ENCODE assay signal across 1 cellular context in genomic region chr3:32177702-32178198, GRCh38.
TF ChIP-seq lines count a peak whose summit lies in the region.

No MANE protein-coding gene starts in this region.

TF ChIP-seq in K562, 482 proteins besides CTCF, POLR2A, EP300 and RAD21 (continued from another document and continues in another):
- TF ChIP-seq HMG20B (CRISPR knock-in tag; IDR thresholded peaks at IDR 0.05) (no peak), HNRNPUL1 (IDR thresholded peaks at IDR 0.05; ENCODE audit: low read length) (no peak), CBX5 (IDR thresholded peaks at IDR 0.05; ENCODE audit: borderline replicate concordance, low read depth) (no peak), ZNF639 (CRISPR knock-in tag; conservative IDR thresholded peaks at IDR 0.05 in 1 of 2, IDR thresholded peaks at IDR 0.05 in 1 of 2) (no peak), CGGBP1 (CRISPR knock-in tag; IDR thresholded peaks at IDR 0.05) (no peak), UBTF (IDR thresholded peaks at IDR 0.05; ENCODE audit: borderline replicate concordance in 1 of 2, low read depth in 2 of 2, low read length in 2 of 2) (no peak), ZNF764 (CRISPR knock-in tag; IDR thresholded peaks at IDR 0.05; ENCODE audit: low read depth) (no peak), ZNF507 (tag; conservative IDR thresholded peaks at IDR 0.05) (no peak), HOMEZ (CRISPR knock-in tag; IDR thresholded peaks at IDR 0.05) (no peak), SIN3B (IDR thresholded peaks at IDR 0.05; ENCODE audit: low read depth) (no peak), SRF (CRISPR knock-in tag; IDR thresholded peaks at IDR 0.05) (no peak), ZNF239 (CRISPR knock-in tag; IDR thresholded peaks at IDR 0.05) (no peak), POLR3A (IDR thresholded peaks at IDR 0.05; ENCODE audit: borderline replicate concordance, extremely low read depth, insufficient read depth, insufficient read length) (no peak), FOS (IDR thresholded peaks at IDR 0.05; ENCODE audit: extremely low read depth, insufficient read length) (no peak), CEBPG (CRISPR knock-in tag; IDR thresholded peaks at IDR 0.05) (no peak), CEBPG (tag; conservative IDR thresholded peaks at IDR 0.05 in 1 of 2, IDR thresholded peaks at IDR 0.05 in 1 of 2) (no peak), ARHGAP35 (IDR thresholded peaks at IDR 0.05; ENCODE audit: partially characterized antibody) (no peak), E2F5 (CRISPR knock-in tag; IDR thresholded peaks at IDR 0.05) (no peak), ZNF589 (CRISPR knock-in tag; IDR thresholded peaks at IDR 0.05; ENCODE audit: low read depth) (0 out of 2 replicates have a peak, but pooled peaks have one; percentile 25), ESRRB (CRISPR knock-in tag; IDR thresholded peaks at IDR 0.05; ENCODE audit: borderline replicate concordance) (no peak), ZNF785 (CRISPR knock-in tag; IDR thresholded peaks at IDR 0.05) (no peak), MAFF (IDR thresholded peaks at IDR 0.05; ENCODE audit: low read length) (peak; percentile 31; the same call in 1 of the 2 replicates), PHF21A (IDR thresholded peaks at IDR 0.05; ENCODE audit: borderline replicate concordance, low read depth) (0 out of 2 replicates have a peak, but pooled peaks have one; percentile 35), ZBTB7A (IDR thresholded peaks at IDR 0.05; ENCODE audit: borderline replicate concordance, control insufficient read depth, low read depth, low read length) (no peak), HIVEP1 (CRISPR knock-in tag; IDR thresholded peaks at IDR 0.05) (no peak), MITF (IDR thresholded peaks at IDR 0.05) (peak; percentile 77), ZNF696 (CRISPR knock-in tag; conservative IDR thresholded peaks at IDR 0.05) (no peak), MYC (IDR thresholded peaks at IDR 0.05; ENCODE audit: low read depth, low read length) (no peak; the same call in 1 of the 2 replicates), MYC (CRISPR knock-in tag; IDR thresholded peaks at IDR 0.05; ENCODE audit: borderline replicate concordance, low read depth) (no peak), RAD51 (IDR thresholded peaks at IDR 0.05; ENCODE audit: borderline replicate concordance, low read depth) (no peak), CTBP1 (IDR thresholded peaks at IDR 0.05; ENCODE audit: borderline replicate concordance) (peak; percentile 22; the same call in 1 of the 2 replicates), NFATC3 (IDR thresholded peaks at IDR 0.05) (no peak), ZNF699 (CRISPR knock-in tag; IDR thresholded peaks at IDR 0.05; ENCODE audit: insufficient replicate concordance) (no peak), PHF20 (IDR thresholded peaks at IDR 0.05; ENCODE audit: partially characterized antibody) (no peak), HDAC3 (IDR thresholded peaks at IDR 0.05; ENCODE audit: borderline replicate concordance, partially characterized antibody) (no peak)
- TF ChIP-seq, protein P1, sequence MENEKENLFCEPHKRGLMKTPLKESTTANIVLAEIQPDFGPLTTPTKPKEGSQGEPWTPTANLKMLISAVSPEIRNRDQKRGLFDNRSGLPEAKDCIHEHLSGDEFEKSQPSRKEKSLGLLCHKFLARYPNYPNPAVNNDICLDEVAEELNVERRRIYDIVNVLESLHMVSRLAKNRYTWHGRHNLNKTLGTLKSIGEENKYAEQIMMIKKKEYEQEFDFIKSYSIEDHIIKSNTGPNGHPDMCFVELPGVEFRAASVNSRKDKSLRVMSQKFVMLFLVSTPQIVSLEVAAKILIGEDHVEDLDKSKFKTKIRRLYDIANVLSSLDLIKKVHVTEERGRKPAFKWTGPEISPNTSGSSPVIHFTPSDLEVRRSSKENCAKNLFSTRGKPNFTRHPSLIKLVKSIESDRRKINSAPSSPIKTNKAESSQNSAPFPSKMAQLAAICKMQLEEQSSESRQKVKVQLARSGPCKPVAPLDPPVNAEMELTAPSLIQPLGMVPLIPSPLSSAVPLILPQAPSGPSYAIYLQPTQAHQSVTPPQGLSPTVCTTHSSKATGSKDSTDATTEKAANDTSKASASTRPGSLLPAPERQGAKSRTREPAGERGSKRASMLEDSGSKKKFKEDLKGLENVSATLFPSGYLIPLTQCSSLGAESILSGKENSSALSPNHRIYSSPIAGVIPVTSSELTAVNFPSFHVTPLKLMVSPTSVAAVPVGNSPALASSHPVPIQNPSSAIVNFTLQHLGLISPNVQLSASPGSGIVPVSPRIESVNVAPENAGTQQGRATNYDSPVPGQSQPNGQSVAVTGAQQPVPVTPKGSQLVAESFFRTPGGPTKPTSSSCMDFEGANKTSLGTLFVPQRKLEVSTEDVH (IDR thresholded peaks at IDR 0.05; ENCODE audit: low read depth, partially characterized antibody), result no peak
- TF ChIP-seq, protein P2, sequence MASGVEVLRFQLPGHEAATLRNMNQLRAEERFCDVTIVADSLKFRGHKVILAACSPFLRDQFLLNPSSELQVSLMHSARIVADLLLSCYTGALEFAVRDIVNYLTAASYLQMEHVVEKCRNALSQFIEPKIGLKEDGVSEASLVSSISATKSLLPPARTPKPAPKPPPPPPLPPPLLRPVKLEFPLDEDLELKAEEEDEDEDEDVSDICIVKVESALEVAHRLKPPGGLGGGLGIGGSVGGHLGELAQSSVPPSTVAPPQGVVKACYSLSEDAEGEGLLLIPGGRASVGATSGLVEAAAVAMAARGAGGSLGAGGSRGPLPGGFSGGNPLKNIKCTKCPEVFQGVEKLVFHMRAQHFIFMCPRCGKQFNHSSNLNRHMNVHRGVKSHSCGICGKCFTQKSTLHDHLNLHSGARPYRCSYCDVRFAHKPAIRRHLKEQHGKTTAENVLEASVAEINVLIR (CRISPR knock-in tag; IDR thresholded peaks at IDR 0.05), result no peak
- TF ChIP-seq, protein P3, sequence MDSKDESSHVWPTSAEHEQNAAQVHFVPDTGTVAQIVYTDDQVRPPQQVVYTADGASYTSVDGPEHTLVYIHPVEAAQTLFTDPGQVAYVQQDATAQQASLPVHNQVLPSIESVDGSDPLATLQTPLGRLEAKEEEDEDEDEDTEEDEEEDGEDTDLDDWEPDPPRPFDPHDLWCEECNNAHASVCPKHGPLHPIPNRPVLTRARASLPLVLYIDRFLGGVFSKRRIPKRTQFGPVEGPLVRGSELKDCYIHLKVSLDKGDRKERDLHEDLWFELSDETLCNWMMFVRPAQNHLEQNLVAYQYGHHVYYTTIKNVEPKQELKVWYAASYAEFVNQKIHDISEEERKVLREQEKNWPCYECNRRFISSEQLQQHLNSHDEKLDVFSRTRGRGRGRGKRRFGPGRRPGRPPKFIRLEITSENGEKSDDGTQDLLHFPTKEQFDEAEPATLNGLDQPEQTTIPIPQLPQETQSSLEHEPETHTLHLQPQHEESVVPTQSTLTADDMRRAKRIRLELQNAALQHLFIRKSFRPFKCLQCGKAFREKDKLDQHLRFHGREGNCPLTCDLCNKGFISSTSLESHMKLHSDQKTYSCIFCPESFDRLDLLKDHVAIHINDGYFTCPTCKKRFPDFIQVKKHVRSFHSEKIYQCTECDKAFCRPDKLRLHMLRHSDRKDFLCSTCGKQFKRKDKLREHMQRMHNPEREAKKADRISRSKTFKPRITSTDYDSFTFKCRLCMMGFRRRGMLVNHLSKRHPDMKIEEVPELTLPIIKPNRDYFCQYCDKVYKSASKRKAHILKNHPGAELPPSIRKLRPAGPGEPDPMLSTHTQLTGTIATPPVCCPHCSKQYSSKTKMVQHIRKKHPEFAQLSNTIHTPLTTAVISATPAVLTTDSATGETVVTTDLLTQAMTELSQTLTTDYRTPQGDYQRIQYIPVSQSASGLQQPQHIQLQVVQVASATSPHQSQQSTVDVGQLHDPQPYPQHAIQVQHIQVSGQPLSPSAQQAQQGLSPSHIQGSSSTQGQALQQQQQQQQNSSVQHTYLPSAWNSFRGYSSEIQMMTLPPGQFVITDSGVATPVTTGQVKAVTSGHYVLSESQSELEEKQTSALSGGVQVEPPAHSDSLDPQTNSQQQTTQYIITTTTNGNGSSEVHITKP (IDR thresholded peaks at IDR 0.05; ENCODE audit: partially characterized antibody), result peak; percentile 6
- TF ChIP-seq, protein P4, sequence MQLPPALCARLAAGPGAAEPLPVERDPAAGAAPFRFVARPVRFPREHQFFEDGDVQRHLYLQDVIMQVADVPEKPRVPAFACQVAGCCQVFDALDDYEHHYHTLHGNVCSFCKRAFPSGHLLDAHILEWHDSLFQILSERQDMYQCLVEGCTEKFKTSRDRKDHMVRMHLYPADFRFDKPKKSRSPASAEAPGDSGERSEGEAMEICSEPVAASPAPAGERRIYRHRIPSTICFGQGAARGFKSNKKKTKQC (CRISPR knock-in tag; IDR thresholded peaks at IDR 0.05), result no peak
- TF ChIP-seq, protein P5, sequence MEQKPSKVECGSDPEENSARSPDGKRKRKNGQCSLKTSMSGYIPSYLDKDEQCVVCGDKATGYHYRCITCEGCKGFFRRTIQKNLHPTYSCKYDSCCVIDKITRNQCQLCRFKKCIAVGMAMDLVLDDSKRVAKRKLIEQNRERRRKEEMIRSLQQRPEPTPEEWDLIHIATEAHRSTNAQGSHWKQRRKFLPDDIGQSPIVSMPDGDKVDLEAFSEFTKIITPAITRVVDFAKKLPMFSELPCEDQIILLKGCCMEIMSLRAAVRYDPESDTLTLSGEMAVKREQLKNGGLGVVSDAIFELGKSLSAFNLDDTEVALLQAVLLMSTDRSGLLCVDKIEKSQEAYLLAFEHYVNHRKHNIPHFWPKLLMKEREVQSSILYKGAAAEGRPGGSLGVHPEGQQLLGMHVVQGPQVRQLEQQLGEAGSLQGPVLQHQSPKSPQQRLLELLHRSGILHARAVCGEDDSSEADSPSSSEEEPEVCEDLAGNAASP (IDR thresholded peaks at IDR 0.05), result no peak
- TF ChIP-seq, protein P6, sequence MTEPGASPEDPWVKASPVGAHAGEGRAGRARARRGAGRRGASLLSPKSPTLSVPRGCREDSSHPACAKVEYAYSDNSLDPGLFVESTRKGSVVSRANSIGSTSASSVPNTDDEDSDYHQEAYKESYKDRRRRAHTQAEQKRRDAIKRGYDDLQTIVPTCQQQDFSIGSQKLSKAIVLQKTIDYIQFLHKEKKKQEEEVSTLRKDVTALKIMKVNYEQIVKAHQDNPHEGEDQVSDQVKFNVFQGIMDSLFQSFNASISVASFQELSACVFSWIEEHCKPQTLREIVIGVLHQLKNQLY (CRISPR knock-in tag; conservative IDR thresholded peaks at IDR 0.05), result no peak
